17 cellular contexts compared by ENCODE assay signal in genomic region chr7:66138994-66139752, GRCh38. TPM values are rescaled to one million over a fixed set of nuclear protein-coding genes. Genes with fewer than 3 reads are reported as not detected.
A peak's percentile ranks its signal among the peaks of the same experiment; 100 is the strongest.
DNase-seq lines count a peak whose midpoint lies in the region; ATAC-seq and TF ChIP-seq lines count a peak whose summit lies in the region.
"Had no signal": no experiment of that assay in that cellular context is flagged by ENCODE, and none has a peak within 500 bp of the region (broad histone marks: within the 10 kb centered on the region; RNA-seq: fewer than 3 reads in every experiment).

No MANE protein-coding gene starts in this region.

- H3K4me1 Mint-ChIP-seq in CD8-positive, alpha-beta T cell (ENCODE audit: low read depth), result peaks cover 1% of the 10 kb centered on the region
- H3K4me1 Mint-ChIP-seq: activated B cell treated with CpG ODN at 0.5 μM for 24 hours; activated CD8-positive, alpha-beta memory T cell treated with anti-CD3 and anti-CD28 coated beads, Interleukin-2, amount 10 ng/mL, durations not matched to agents 7 days and 5 days had no signal

- H3K9ac ChIP-seq in adipocyte (ENCODE audit: low read length), result no peak overlapping the region
- H3K9ac ChIP-seq: parathyroid adenoma had no signal

- 90 to 97% methylated on average over 5 of the region's 8 CpGs for WGBS in mesodermal cell (ENCODE audit: insufficient coverage in 2 of 2), 2 experiments
- 66 to 73% methylated on average over 6 to 8 of the region's 8 CpGs for WGBS in esophagus squamous epithelium, 2 donors

- no peak for TF ChIP-seq POLR2A in esophagus squamous epithelium (IDR thresholded peaks at IDR 0.05)

- peaks cover 90% of the 10 kb centered on the region for H3K36me3 Mint-ChIP-seq in CD8-positive, alpha-beta T cell

- DNase-seq in CD8-positive, alpha-beta T cell, result no peak
- peak; percentile 51 for DNase-seq in HT1080 (ENCODE audit: low read depth)
- DNase-seq in adipocyte (ENCODE audit: low read depth), result peak; percentile 48
- DNase-seq in esophagus squamous epithelium (lab: John Stamatoyannopoulos, UW), result no peak
- DNase-seq in DMS153 treated with DMSO at 0.1 percent for 48 hours (lab: John Stamatoyannopoulos, UW; ENCODE audit: unreplicated experiment), result no peak
- DNase-seq: activated B cell treated with CpG ODN at 0.5 μM for 24 hours; activated CD8-positive, alpha-beta memory T cell treated with anti-CD3 and anti-CD28 coated beads, Interleukin-2, amount 10 ng/mL, durations not matched to agents 7 days and 5 days; activated effector memory CD4-positive, alpha-beta T cell treated with anti-CD3 and anti-CD28 coated beads, Interleukin-2, amount 50 U/mL, for 16 hours; Kasumi-1; left ventricle myocardium inferior; NCI-H1436; small intestine had no signal

- peak overlapping the region; percentile 13 for H3K27ac Mint-ChIP-seq in CD8-positive, alpha-beta T cell
- H3K27ac Mint-ChIP-seq: activated B cell treated with CpG ODN at 0.5 μM for 24 hours; activated CD8-positive, alpha-beta memory T cell treated with anti-CD3 and anti-CD28 coated beads, Interleukin-2, amount 10 ng/mL, durations not matched to agents 7 days and 5 days had no signal

- CTCF ChIA-PET in CD8-positive, alpha-beta T cell (lab: Charles Lee), result interaction anchor here (0.7 kb wide), 1 partner anchor 1156 kb away, joined by 3 read pairs; no protein-coding TSS in a partner anchor

- H3K27me3 Mint-ChIP-seq in CD8-positive, alpha-beta T cell (ENCODE audit: low read depth), result no peaks in the 10 kb centered on the region
- H3K27me3 Mint-ChIP-seq: activated B cell treated with CpG ODN at 0.5 μM for 24 hours; activated CD8-positive, alpha-beta memory T cell treated with anti-CD3 and anti-CD28 coated beads, Interleukin-2, amount 10 ng/mL, durations not matched to agents 7 days and 5 days had no signal

- H3K36me3 ChIP-seq in CD8-positive, alpha-beta T cell (ENCODE audit: insufficient read depth, low read length), result peaks cover 29% of the 10 kb centered on the region
- peaks cover 60% of the 10 kb centered on the region for H3K36me3 ChIP-seq in adipocyte (ENCODE audit: control insufficient read depth, insufficient read depth, low read length, severe bottlenecking)
- peaks cover 50% of the 10 kb centered on the region for H3K36me3 ChIP-seq in mesodermal cell (ENCODE audit: control insufficient read depth, insufficient read depth, low read length)
- H3K36me3 ChIP-seq in esophagus squamous epithelium, result peaks cover 0 to 89% (median 5%) of the 10 kb centered on the region in 3 donors

- no peak for ATAC-seq in CD8-positive, alpha-beta T cell
- no peak for ATAC-seq in GM21786 (IDR thresholded peaks at IDR 0.05; ENCODE audit: unreplicated experiment)
- ATAC-seq: activated CD8-positive, alpha-beta memory T cell treated with anti-CD3 and anti-CD28 coated beads, Interleukin-2, amount 10 ng/mL, durations not matched to agents 7 days and 5 days had no signal

- H3K27ac ChIP-seq in CD8-positive, alpha-beta T cell (ENCODE audit: low read depth, low read length), result no peak overlapping the region
- peak overlapping the region; percentile 59 for H3K27ac ChIP-seq in mesodermal cell (ENCODE audit: low read depth, low read length, severe bottlenecking)
- no peak overlapping the region for H3K27ac ChIP-seq in esophagus squamous epithelium
- H3K27ac ChIP-seq: C4-2B, left ventricle myocardium inferior, parathyroid adenoma, thoracic aorta had no signal

- no peaks in the 10 kb centered on the region for H3K4me1 ChIP-seq in CD8-positive, alpha-beta T cell (ENCODE audit: insufficient read depth, low read length)
- H3K4me1 ChIP-seq in adipocyte (ENCODE audit: control insufficient read depth, insufficient read depth, low read length) (peaks cover 30% of the 10 kb centered on the region), mesodermal cell (ENCODE audit: control insufficient read depth, insufficient read depth, low read length, poor library complexity, severe bottlenecking) (peaks cover 19% of the 10 kb centered on the region), esophagus squamous epithelium (peaks cover 6 to 48% (median 41%) of the 10 kb centered on the region in 3 donors)
- H3K4me1 ChIP-seq: parathyroid adenoma had no signal

- no peak for TF ChIP-seq CTCF in CD8-positive, alpha-beta T cell (IDR thresholded peaks at IDR 0.05)
- no peak for TF ChIP-seq CTCF in esophagus squamous epithelium (IDR thresholded peaks at IDR 0.05)

- H3K9me3 Mint-ChIP-seq in CD8-positive, alpha-beta T cell, result no peaks in the 10 kb centered on the region
- H3K9me3 Mint-ChIP-seq: activated B cell treated with CpG ODN at 0.5 μM for 24 hours had no signal

- POLR2A ChIA-PET in CD8-positive, alpha-beta T cell (lab: Charles Lee), result interaction anchor here (0.6 kb wide), 1 partner anchor 857 kb away, joined by 3 read pairs; no protein-coding TSS in a partner anchor

- H3K4me3 ChIP-seq in CD8-positive, alpha-beta T cell (ENCODE audit: low read depth, low read length), result no peak overlapping the region
- H3K4me3 ChIP-seq in adipocyte (ENCODE audit: low read length) (no peak overlapping the region), mesodermal cell (ENCODE audit: extremely low read depth, insufficient read depth, low read length, poor library complexity, severe bottlenecking) (no peak overlapping the region), esophagus squamous epithelium (no peak overlapping the region)
- H3K4me3 ChIP-seq: left ventricle myocardium inferior, thoracic aorta had no signal

- intact Hi-C loops in CD8-positive, alpha-beta T cell (cut with DNase I, micrococcal nuclease), result no loop called here
- intact Hi-C loops in esophagus squamous epithelium (cut with DNase I), result no loop called here

- no peaks in the 10 kb centered on the region for H3K27me3 ChIP-seq in CD8-positive, alpha-beta T cell (ENCODE audit: insufficient read depth, low read length)
- H3K27me3 ChIP-seq in adipocyte (replicated peaks; ENCODE audit: control insufficient read depth, insufficient read depth, low read length) (no peaks in the 10 kb centered on the region), esophagus squamous epithelium (no peaks in the 10 kb centered on the region)

- no peaks in the 10 kb centered on the region for H3K9me3 ChIP-seq in CD8-positive, alpha-beta T cell (ENCODE audit: low read length)
- H3K9me3 ChIP-seq in adipocyte (ENCODE audit: control insufficient read depth, low read length) (no peaks in the 10 kb centered on the region), mesodermal cell (ENCODE audit: control insufficient read depth, low read length) (no peaks in the 10 kb centered on the region), esophagus squamous epithelium (no peaks in the 10 kb centered on the region)
- H3K9me3 ChIP-seq: left ventricle myocardium inferior, thoracic aorta had no signal

- no peak overlapping the region for H3K4me3 Mint-ChIP-seq in CD8-positive, alpha-beta T cell
- H3K4me3 Mint-ChIP-seq: activated B cell treated with CpG ODN at 0.5 μM for 24 hours; activated CD8-positive, alpha-beta memory T cell treated with anti-CD3 and anti-CD28 coated beads, Interleukin-2, amount 10 ng/mL, durations not matched to agents 7 days and 5 days had no signal

RNA-seq across cellular contexts. Expression of gene CRCP, which starts 24.5 kb away (rescaled TPM):
- 10 to 100 TPM; 38.0 to 42.4 TPM for total RNA-seq in CD8-positive, alpha-beta T cell
- 24.7 and 30.6 TPM in 2 replicates for total RNA-seq in HT1080 (2014; rRNA removed; shearing (Covaris generic))
- polyA plus RNA-seq in HT1080 (2015; cell fraction: cytosol; rRNA removed), result 21.4 and 21.7 TPM in 2 replicates
- 21.2 and 22.6 TPM in 2 replicates for polyA plus RNA-seq in HT1080 (2015; cell fraction: nucleus; rRNA removed)
- polyA plus RNA-seq in mesodermal cell (2013, experiment 1 of 2), result 15.3 TPM
- polyA plus RNA-seq in mesodermal cell (2013, experiment 2 of 2), result 13.6 TPM
- 10 to 100 TPM; 18.7 to 50.4 (median 45.7) TPM for total RNA-seq in esophagus squamous epithelium

Comparison
In these comparisons a context has a peak if more than half of its experiments do, and no peak if none do; other contexts are left out.
1. DNase-seq: peak in HT1080 (single experiment) and adipocyte (single experiment); none in CD8-positive, alpha-beta T cell (0 of 7), esophagus squamous epithelium (single experiment) and DMS153 treated with DMSO at 0.1 percent for 48 hours (single experiment).